Comparison of ENCODE assay signal across 8 cellular contexts in the genomic region with DNA sequence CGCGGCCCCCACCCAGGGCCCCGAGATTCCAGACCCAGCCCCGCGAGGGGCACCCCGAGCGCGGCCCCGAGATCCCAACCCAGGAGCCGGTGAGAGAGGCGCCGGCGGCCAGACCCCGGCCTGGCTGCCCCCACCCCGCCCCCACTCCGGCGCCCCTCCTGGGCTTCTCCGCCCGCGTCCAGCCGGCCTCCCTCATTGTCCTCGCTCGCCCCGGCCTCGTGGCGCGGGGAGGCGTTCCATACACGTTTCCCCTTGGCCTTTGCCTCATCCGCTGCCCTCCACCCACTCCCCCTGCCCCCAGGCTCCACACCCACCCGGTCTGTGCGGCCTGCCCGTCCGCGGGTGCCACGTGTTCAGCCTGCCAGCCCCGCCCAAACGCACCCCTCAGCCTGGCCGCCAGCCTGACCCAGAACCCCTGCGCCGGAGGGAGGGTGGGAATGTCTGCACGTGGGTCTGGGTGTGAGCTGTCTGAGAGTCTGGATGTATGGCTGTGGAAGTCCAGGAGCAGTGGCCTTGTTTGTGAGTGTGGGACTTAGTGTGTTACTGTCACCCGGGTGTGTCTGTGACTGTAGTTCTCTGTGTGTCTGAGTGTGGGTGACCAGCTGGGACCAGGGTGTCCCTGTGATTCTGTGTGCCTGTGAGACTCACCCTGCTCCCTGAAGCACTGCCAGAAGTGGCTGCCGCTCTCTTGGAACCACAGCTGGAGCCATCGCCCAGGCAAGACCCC. TPM values are rescaled to one million over a fixed set of nuclear protein-coding genes. Genes with fewer than 3 reads are reported as not detected.
DNase-seq lines count a peak whose midpoint lies in the region; ATAC-seq and TF ChIP-seq lines count a peak whose summit lies in the region.

No MANE protein-coding gene starts in this region.

- no peaks in the 10 kb centered on the region for H3K27me3 ChIP-seq in cardiac muscle cell

- no peaks in the 10 kb centered on the region for H3K9me3 ChIP-seq in cardiac muscle cell (ENCODE audit: low read depth)

- H3K9me3 Mint-ChIP-seq in activated T-helper 1 cell treated with anti-CD3 and anti-CD28 coated beads, Interleukin-12 subunit alpha, Interleukin-12 subunit beta, Interleukin-2, Interleukin-4 antibody, amounts not matched to agents 30 ng/mL and 10 ng/mL and 1 ng/mL, durations not matched to agents 14 hours and 24 hours and 36 hours, result no peaks in the 10 kb centered on the region
- no peaks in the 10 kb centered on the region for H3K9me3 Mint-ChIP-seq in progenitor cell of endocrine pancreas (ENCODE audit: low read depth)

- H3K36me3 ChIP-seq in cardiac muscle cell, result peaks cover 11% of the 10 kb centered on the region

- peak overlapping the region; percentile 90 for H3K4me3 Mint-ChIP-seq in activated T-helper 1 cell treated with anti-CD3 and anti-CD28 coated beads, Interleukin-12 subunit alpha, Interleukin-12 subunit beta, Interleukin-2, Interleukin-4 antibody, amounts not matched to agents 30 ng/mL and 10 ng/mL and 1 ng/mL, durations not matched to agents 14 hours and 24 hours and 36 hours
- H3K4me3 Mint-ChIP-seq in progenitor cell of endocrine pancreas (ENCODE audit: low read depth), result peak overlapping the region; percentile 86

- no peak for TF ChIP-seq CTCF in cardiac muscle cell (IDR thresholded peaks at IDR 0.05; ENCODE audit: low read depth, low read length)
- TF ChIP-seq CTCF in progenitor cell of endocrine pancreas (IDR thresholded peaks at IDR 0.05; ENCODE audit: unreplicated experiment), result no peak

- H3K27ac Mint-ChIP-seq in activated T-helper 1 cell treated with anti-CD3 and anti-CD28 coated beads, Interleukin-12 subunit alpha, Interleukin-12 subunit beta, Interleukin-2, Interleukin-4 antibody, amounts not matched to agents 30 ng/mL and 10 ng/mL and 1 ng/mL, durations not matched to agents 14 hours and 24 hours and 36 hours, result peak overlapping the region; percentile 86
- H3K27ac Mint-ChIP-seq in progenitor cell of endocrine pancreas, result peak overlapping the region; percentile 59

- no peak overlapping the region for H3K27ac ChIP-seq in cardiac muscle cell

- DNase-seq in SIG-M5 treated with dmso at 0.1 percent for 504 hours (lab: John Stamatoyannopoulos, UW; ENCODE audit: unreplicated experiment), result peak; percentile 16
- DNase-seq in SIG-M5 (lab: John Stamatoyannopoulos, UW), result no peak
- DNase-seq in NCI-H1092 (lab: John Stamatoyannopoulos, UW), result peak; percentile 31
- DNase-seq in activated T-helper 1 cell treated with anti-CD3 and anti-CD28 coated beads, Interleukin-12 subunit alpha, Interleukin-12 subunit beta, Interleukin-2, Interleukin-4 antibody, amounts not matched to agents 30 ng/mL and 10 ng/mL and 1 ng/mL, durations not matched to agents 14 hours and 24 hours and 36 hours (ENCODE audit: low spot score), result no peak
- peak; percentile 36 to 63 for DNase-seq in cardiac muscle cell (ENCODE audit: low read depth in 1 of 2, low spot score in 1 of 2)
- DNase-seq in progenitor cell of endocrine pancreas (ENCODE audit: low spot score, unreplicated experiment), result peak; percentile 35

- peak overlapping the region; percentile 92 for H3K4me3 ChIP-seq in cardiac muscle cell

- no peaks in the 10 kb centered on the region for H3K4me1 ChIP-seq in cardiac muscle cell (ENCODE audit: low read depth)

- no peaks in the 10 kb centered on the region for H3K27me3 Mint-ChIP-seq in activated T-helper 1 cell treated with anti-CD3 and anti-CD28 coated beads, Interleukin-12 subunit alpha, Interleukin-12 subunit beta, Interleukin-2, Interleukin-4 antibody, amounts not matched to agents 30 ng/mL and 10 ng/mL and 1 ng/mL, durations not matched to agents 14 hours and 24 hours and 36 hours (ENCODE audit: insufficient read depth)
- no peaks in the 10 kb centered on the region for H3K27me3 Mint-ChIP-seq in progenitor cell of endocrine pancreas

- intact Hi-C loops in activated T-helper 1 cell treated with anti-CD3 and anti-CD28 coated beads, Interleukin-12 subunit alpha, Interleukin-12 subunit beta, Interleukin-2, Interleukin-4 antibody, amounts not matched to agents 30 ng/mL and 10 ng/mL and 1 ng/mL, durations not matched to agents 14 hours and 24 hours and 36 hours (cut with micrococcal nuclease), result loop anchor here (10.0 kb wide), 1 partner anchor 615 kb away; the partner anchor contains the start of gene ELOVL1

- peaks cover 43% of the 10 kb centered on the region for H3K4me1 Mint-ChIP-seq in activated T-helper 1 cell treated with anti-CD3 and anti-CD28 coated beads, Interleukin-12 subunit alpha, Interleukin-12 subunit beta, Interleukin-2, Interleukin-4 antibody, amounts not matched to agents 30 ng/mL and 10 ng/mL and 1 ng/mL, durations not matched to agents 14 hours and 24 hours and 36 hours (ENCODE audit: low read depth)
- peaks cover 30% of the 10 kb centered on the region for H3K4me1 Mint-ChIP-seq in progenitor cell of endocrine pancreas (ENCODE audit: low read depth)

- ATAC-seq in GM18861 (IDR thresholded peaks at IDR 0.05; ENCODE audit: unreplicated experiment) (no peak), HG02840 (IDR thresholded peaks at IDR 0.05; ENCODE audit: low FRiP score, unreplicated experiment) (no peak)

- peaks cover 26% of the 10 kb centered on the region for H3K36me3 Mint-ChIP-seq in activated T-helper 1 cell treated with anti-CD3 and anti-CD28 coated beads, Interleukin-12 subunit alpha, Interleukin-12 subunit beta, Interleukin-2, Interleukin-4 antibody, amounts not matched to agents 30 ng/mL and 10 ng/mL and 1 ng/mL, durations not matched to agents 14 hours and 24 hours and 36 hours (ENCODE audit: low read depth)
- H3K36me3 Mint-ChIP-seq in progenitor cell of endocrine pancreas (ENCODE audit: insufficient read depth), result peaks cover 21% of the 10 kb centered on the region

RNA-seq across cellular contexts. Expression of gene B4GALT2, which starts 0.7 kb away (rescaled TPM):
- 51.2 and 51.3 TPM in 2 replicates for total RNA-seq in activated T-helper 1 cell treated with anti-CD3 and anti-CD28 coated beads, Interleukin-12 subunit alpha, Interleukin-12 subunit beta, Interleukin-2, Interleukin-4 antibody, amounts not matched to agents 30 ng/mL and 10 ng/mL and 1 ng/mL, durations not matched to agents 14 hours and 24 hours and 36 hours
- 81.6 and 83.3 TPM in 2 replicates for total RNA-seq in cardiac muscle cell
- polyA plus RNA-seq in cardiac muscle cell, result 97.4 and 97.6 TPM in 2 replicates
- total RNA-seq in progenitor cell of endocrine pancreas, result 61.7 and 63.1 TPM in 2 replicates

RNA-seq across cellular contexts. Expression of gene ATP6V0B, which starts 4.9 kb away (rescaled TPM):
- 187 and 195 TPM in 2 replicates for total RNA-seq in activated T-helper 1 cell treated with anti-CD3 and anti-CD28 coated beads, Interleukin-12 subunit alpha, Interleukin-12 subunit beta, Interleukin-2, Interleukin-4 antibody, amounts not matched to agents 30 ng/mL and 10 ng/mL and 1 ng/mL, durations not matched to agents 14 hours and 24 hours and 36 hours
- total RNA-seq in cardiac muscle cell, result 87.5 and 171 TPM in 2 replicates
- 263 and 316 TPM in 2 replicates for polyA plus RNA-seq in cardiac muscle cell
- total RNA-seq in progenitor cell of endocrine pancreas, result 104 and 108 TPM in 2 replicates

RNA-seq across cellular contexts. Expression of gene DPH2, which starts 9.9 kb away (rescaled TPM):
- 73.8 and 74.8 TPM in 2 replicates for total RNA-seq in activated T-helper 1 cell treated with anti-CD3 and anti-CD28 coated beads, Interleukin-12 subunit alpha, Interleukin-12 subunit beta, Interleukin-2, Interleukin-4 antibody, amounts not matched to agents 30 ng/mL and 10 ng/mL and 1 ng/mL, durations not matched to agents 14 hours and 24 hours and 36 hours
- total RNA-seq in cardiac muscle cell (17.1 and 20.7 TPM in 2 replicates), progenitor cell of endocrine pancreas (24.9 and 25.4 TPM in 2 replicates)
- 21.5 and 38.6 TPM in 2 replicates for polyA plus RNA-seq in cardiac muscle cell

RNA-seq across cellular contexts. Expression of gene CCDC24, which starts 11.7 kb away (rescaled TPM):
- 2.7 TPM in 2 replicates for total RNA-seq in activated T-helper 1 cell treated with anti-CD3 and anti-CD28 coated beads, Interleukin-12 subunit alpha, Interleukin-12 subunit beta, Interleukin-2, Interleukin-4 antibody, amounts not matched to agents 30 ng/mL and 10 ng/mL and 1 ng/mL, durations not matched to agents 14 hours and 24 hours and 36 hours
- total RNA-seq in cardiac muscle cell (20.8 and 26.5 TPM in 2 replicates), progenitor cell of endocrine pancreas (34.8 and 35.9 TPM in 2 replicates)
- polyA plus RNA-seq in cardiac muscle cell, result 27.9 and 29.7 TPM in 2 replicates

RNA-seq across cellular contexts. Expression of gene IPO13, which starts 32.9 kb away (rescaled TPM):
- total RNA-seq in activated T-helper 1 cell treated with anti-CD3 and anti-CD28 coated beads, Interleukin-12 subunit alpha, Interleukin-12 subunit beta, Interleukin-2, Interleukin-4 antibody, amounts not matched to agents 30 ng/mL and 10 ng/mL and 1 ng/mL, durations not matched to agents 14 hours and 24 hours and 36 hours, result 28.6 and 33.9 TPM in 2 replicates
- total RNA-seq in cardiac muscle cell (26.2 and 29.2 TPM in 2 replicates), progenitor cell of endocrine pancreas (34.6 and 35.8 TPM in 2 replicates)
- 27.9 and 28.6 TPM in 2 replicates for polyA plus RNA-seq in cardiac muscle cell

Comparison
In these comparisons a context has a peak if more than half of its experiments do, and no peak if none do; other contexts are left out.
1. DNase-seq: peak in SIG-M5 treated with dmso at 0.1 percent for 504 hours (single experiment), NCI-H1092 (single experiment), cardiac muscle cell (2 of 2) and progenitor cell of endocrine pancreas (single experiment); none in SIG-M5 (single experiment) and activated T-helper 1 cell treated with anti-CD3 and anti-CD28 coated beads, Interleukin-12 subunit alpha, Interleukin-12 subunit beta, Interleukin-2, Interleukin-4 antibody, amounts not matched to agents 30 ng/mL and 10 ng/mL and 1 ng/mL, durations not matched to agents 14 hours and 24 hours and 36 hours (single experiment).